Comparison of ENCODE assay signal across 1 cellular context in the genomic region with DNA sequence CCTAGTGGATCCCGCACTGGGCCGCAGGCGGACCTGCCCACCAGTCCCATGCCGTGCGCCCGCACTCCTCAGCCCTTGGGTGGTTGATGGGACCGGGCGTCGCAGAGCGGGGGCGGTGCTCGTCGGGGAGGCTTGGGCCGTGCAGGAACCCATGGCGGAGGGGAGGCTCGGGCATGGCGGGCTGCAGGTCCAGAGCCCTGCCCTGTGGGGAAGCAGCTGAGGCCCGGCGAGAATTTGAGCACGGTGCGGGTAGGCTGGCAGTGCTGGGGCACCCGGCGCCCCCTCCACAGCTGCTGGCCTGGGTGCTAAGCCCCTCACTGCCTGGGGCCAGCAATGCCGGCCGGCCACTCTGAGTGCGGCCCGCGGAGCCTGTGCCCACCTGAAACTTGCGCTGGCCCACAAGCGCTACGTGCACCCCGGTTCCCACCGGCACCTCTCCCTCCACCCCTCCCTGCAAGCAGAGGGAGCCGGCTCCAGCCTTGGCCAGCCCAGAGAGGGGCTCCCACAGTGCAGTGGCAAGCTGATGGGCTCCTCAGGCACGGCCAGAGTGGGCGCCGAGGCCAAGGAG.
TF ChIP-seq lines count a peak whose summit lies in the region.

No MANE protein-coding gene starts in this region.

TF ChIP-seq in HEK293, 187 proteins besides CTCF, POLR2A, EP300 and RAD21 (continued from another document):
- TF ChIP-seq ZBTB11 (tag by site-specific recombination; conservative IDR thresholded peaks at IDR 0.05; ENCODE audit: low read depth): no peak
- peak; percentile 78 for TF ChIP-seq ZNF202 (tag by site-specific recombination; IDR thresholded peaks at IDR 0.05; ENCODE audit: borderline replicate concordance)
- 0 out of 2 replicates have a peak, but pooled peaks have one; percentile 49 for TF ChIP-seq ZNF184 (tag by site-specific recombination; IDR thresholded peaks at IDR 0.05)
